In the genomic region with DNA sequence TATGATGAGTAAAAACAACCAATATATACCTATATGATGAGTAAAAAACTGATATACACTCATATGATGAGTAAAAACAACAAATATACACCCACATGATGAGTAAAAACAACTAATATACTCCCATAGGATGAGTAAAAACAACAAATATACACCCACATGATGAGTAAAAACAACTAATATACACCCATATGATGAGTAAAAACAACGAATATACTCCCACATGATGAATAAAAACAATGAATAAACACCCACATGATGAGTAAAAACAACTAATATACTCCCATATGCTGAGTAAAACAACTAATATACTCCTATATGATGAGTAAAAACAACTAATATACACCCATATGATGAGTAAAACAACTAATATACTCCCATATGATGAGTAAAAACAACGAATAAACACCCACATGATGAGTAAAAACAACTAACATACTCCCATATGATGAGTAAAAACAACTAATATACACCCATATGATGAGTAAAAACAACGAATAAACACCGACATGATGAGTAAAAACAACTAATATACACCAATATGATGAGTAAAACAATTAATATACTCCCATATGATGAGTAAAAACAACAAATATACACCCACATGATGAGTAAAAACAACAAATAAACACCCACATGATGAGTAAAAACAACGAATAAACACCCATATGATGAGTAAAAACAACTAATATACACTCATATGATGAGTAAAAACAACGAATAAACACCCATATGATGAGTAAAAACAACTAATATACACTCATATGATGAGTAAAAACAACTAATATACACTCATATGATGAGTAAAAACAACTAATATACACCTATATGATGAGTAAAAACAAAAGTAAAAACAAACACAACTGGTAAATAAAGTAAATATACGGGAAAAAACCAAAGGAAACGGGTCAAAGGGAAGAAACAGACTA, we compare ENCODE assay signal across 9 cellular contexts. TPM values are rescaled to one million over a fixed set of nuclear protein-coding genes. Genes with fewer than 3 reads are reported as not detected.
A peak's percentile ranks its signal among the peaks of the same experiment; 100 is the strongest.
DNase-seq lines count a peak whose midpoint lies in the region; ATAC-seq, FAIRE-seq and TF ChIP-seq lines count a peak whose summit lies in the region.
"Not testable (repeated sequence)": the region's sequence is repeated elsewhere in the genome, so short reads cannot be mapped to it uniquely, and the experiment has no call there.
"Had no signal": no experiment of that assay in that cellular context is flagged by ENCODE, and none has a peak within 500 bp of the region (broad histone marks: within the 10 kb centered on the region; RNA-seq: fewer than 3 reads in every experiment).

No MANE protein-coding gene starts in this region.

- intact Hi-C loops in GM12878 (cut with micrococcal nuclease; ENCODE audit: unreplicated experiment); mucosa of descending colon (cut with DNase I, micrococcal nuclease): not testable (repeated sequence)

- peak overlapping the region; percentile 29; the same call in 1 of the 3 replicates for H3K4me3 Mint-ChIP-seq in GM23338
- not testable (repeated sequence) for H3K4me3 Mint-ChIP-seq in activated CD8-positive, alpha-beta memory T cell treated with anti-CD3 and anti-CD28 coated beads, Interleukin-2, amount 10 ng/mL, durations not matched to agents 7 days and 5 days

- TF ChIP-seq RAD21 in GM12878 (IDR thresholded peaks at IDR 0.05; ENCODE audit: insufficient read depth, low read depth, low read length) = not testable (repeated sequence)

- H3K36me3 ChIP-seq in ACC112 (ENCODE audit: insufficient read depth, low read length); GM23338 (ENCODE audit: insufficient read depth); GM12878 (ENCODE audit: control insufficient read depth in 2 of 2, insufficient read depth in 2 of 2, low read length in 1 of 2); mucosa of descending colon (ENCODE audit: low read depth): not testable (repeated sequence)

- H2AFZ ChIP-seq in ACC112 (ENCODE audit: low read length, unreplicated experiment); GM23338; GM12878 (ENCODE audit: control insufficient read depth, low read depth, low read length): not testable (repeated sequence)

- H3K79me2 ChIP-seq in ACC112 (ENCODE audit: control insufficient read depth, insufficient read depth, low read length, unreplicated experiment); GM23338 (replicated peaks; ENCODE audit: insufficient read depth); GM12878 (ENCODE audit: control insufficient read depth, insufficient read depth, low read length): not testable (repeated sequence)

- DNase-seq in GM23338 (ENCODE audit: low spot score); activated CD8-positive, alpha-beta memory T cell treated with anti-CD3 and anti-CD28 coated beads, Interleukin-2, amount 10 ng/mL, durations not matched to agents 7 days and 5 days; GM12878 (ENCODE audit: low read depth, low spot score); mucosa of descending colon: not testable (repeated sequence)
- DNase-seq in RCC 7860 (ENCODE audit: low spot score) = peak; percentile 16
- peak; percentile 46 for DNase-seq in epithelial cell of esophagus (ENCODE audit: low read depth)
- DNase-seq in superior temporal gyrus (ENCODE audit: extremely low spot score) = peak; percentile 23

- 17% methylated on average over 8 of the region's 8 CpGs for WGBS in GM12878 (ENCODE audit: insufficient coverage, insufficient replicate concordance, low lambda C conversion rate, missing lambda C conversion rate)

- not testable (repeated sequence) for H3K9ac ChIP-seq in GM12878 (ENCODE audit: control insufficient read depth, insufficient read depth, low read length)

- POLR2A ChIA-PET in GM12878 (lab: Charles Lee) = not testable (repeated sequence)

- SMC1A ChIA-PET in GM12878 (lab: Charles Lee; ENCODE audit: uncharacterized antibody, unreplicated experiment) = not testable (repeated sequence)

- not testable (repeated sequence) for H3K27ac Mint-ChIP-seq in GM23338
- H3K27ac Mint-ChIP-seq in activated CD8-positive, alpha-beta memory T cell treated with anti-CD3 and anti-CD28 coated beads, Interleukin-2, amount 10 ng/mL, durations not matched to agents 7 days and 5 days = peak overlapping the region; percentile 69

- not testable (repeated sequence) for H3K4me2 ChIP-seq in GM23338; GM12878 (ENCODE audit: control insufficient read depth, insufficient read depth)

- not testable (repeated sequence) for TF ChIP-seq CTCF in GM23338 (conservative IDR thresholded peaks at IDR 0.05; ENCODE audit: low read depth in 2 of 2); GM12878 (IDR thresholded peaks at IDR 0.05 in 2 of 3, conservative IDR thresholded peaks at IDR 0.05 in 1 of 3; ENCODE audit: control insufficient read depth in 2 of 3, extremely low read depth in 1 of 3, insufficient read depth in 1 of 3, low read depth in 3 of 3, low read length in 3 of 3); epithelial cell of esophagus (IDR thresholded peaks at IDR 0.05; ENCODE audit: insufficient read depth, low read depth, low read length, missing control alignments); mucosa of descending colon (IDR thresholded peaks at IDR 0.05)

- H3K4me3 ChIP-seq in ACC112 (ENCODE audit: low read depth, low read length); GM23338; GM12878; epithelial cell of esophagus (ENCODE audit: low read length): not testable (repeated sequence)
- H3K4me3 ChIP-seq in mucosa of descending colon = peak overlapping the region; percentile 6

- not testable (repeated sequence) for BruUV-seq in GM12878 (replicated peaks; lab: Mats Ljungman, UMichigan)

- TF ChIP-seq POLR2A in GM12878 (IDR thresholded peaks at IDR 0.05; ENCODE audit: low read depth, low read length) = not testable (repeated sequence)

- H3K4me1 ChIP-seq in ACC112 (ENCODE audit: control insufficient read depth, insufficient read depth, low read length, unreplicated experiment); GM23338 (ENCODE audit: insufficient read depth); GM12878 (ENCODE audit: control insufficient read depth, insufficient read depth, low read length); mucosa of descending colon (ENCODE audit: low read depth): not testable (repeated sequence)

- not testable (repeated sequence) for H3K4me1 Mint-ChIP-seq in GM23338; activated CD8-positive, alpha-beta memory T cell treated with anti-CD3 and anti-CD28 coated beads, Interleukin-2, amount 10 ng/mL, durations not matched to agents 7 days and 5 days

- H3K27me3 ChIP-seq in ACC112 (ENCODE audit: insufficient read depth, low read length); GM23338 (ENCODE audit: insufficient read depth); GM12878 (replicated peaks in 1 of 2; ENCODE audit: control insufficient read depth in 2 of 2, insufficient read depth in 2 of 2, low read length in 1 of 2): not testable (repeated sequence)

- FAIRE-seq in RCC 7860 (lab: Jason Lieb, UNC) (peak; percentile 99), GM12878 (lab: Jason Lieb, UNC) (peak; percentile 98)

- H3K27me3 Mint-ChIP-seq in GM23338 (ENCODE audit: insufficient read depth, low read depth, poor library complexity) = peaks cover 22% of the 10 kb centered on the region
- not testable (repeated sequence) for H3K27me3 Mint-ChIP-seq in activated CD8-positive, alpha-beta memory T cell treated with anti-CD3 and anti-CD28 coated beads, Interleukin-2, amount 10 ng/mL, durations not matched to agents 7 days and 5 days

- RAD21 ChIA-PET in GM12878 (lab: Charles Lee; ENCODE audit: unreplicated experiment) = not testable (repeated sequence)

- CTCF ChIA-PET in activated CD8-positive, alpha-beta memory T cell treated with anti-CD3 and anti-CD28 coated beads, Interleukin-2, amount 10 ng/mL, durations not matched to agents 7 days and 5 days (lab: Charles Lee); GM12878 (lab: Yijun Ruan, JAX): not testable (repeated sequence)

- H3K9me3 ChIP-seq in GM12878 (replicated peaks; ENCODE audit: control insufficient read depth, insufficient read depth, low read length); mucosa of descending colon: not testable (repeated sequence)

- peak overlapping the region; percentile 13; the same call in 1 of the 2 replicates for H3K27ac ChIP-seq in ACC112 (ENCODE audit: low read depth, low read length)
- not testable (repeated sequence) for H3K27ac ChIP-seq in GM23338 (ENCODE audit: low read depth); GM12878 (ENCODE audit: control insufficient read depth, insufficient read depth)

- in situ Hi-C loops in GM12878 (cut with MboI) = not testable (repeated sequence)

- H3F3A ChIP-seq in GM23338 (replicated peaks; ENCODE audit: low read depth) = not testable (repeated sequence)

- not testable (repeated sequence) for H4K20me1 ChIP-seq in GM23338 (replicated peaks; ENCODE audit: insufficient read depth); GM12878 (ENCODE audit: control insufficient read depth, insufficient read depth)

- H3K9me3 Mint-ChIP-seq in GM23338 = peaks cover 36% of the 10 kb centered on the region
- H3K9me3 Mint-ChIP-seq in activated CD8-positive, alpha-beta memory T cell treated with anti-CD3 and anti-CD28 coated beads, Interleukin-2, amount 10 ng/mL, durations not matched to agents 7 days and 5 days (ENCODE audit: low read depth) = peaks cover 12% of the 10 kb centered on the region

- ATAC-seq in GM23338; activated CD8-positive, alpha-beta memory T cell treated with anti-CD3 and anti-CD28 coated beads, Interleukin-2, amount 10 ng/mL, durations not matched to agents 7 days and 5 days; GM12878; mucosa of descending colon: not testable (repeated sequence)

- H3K9me2 ChIP-seq in GM23338 (ENCODE audit: insufficient read depth) = not testable (repeated sequence)

- TF ChIP-seq EP300 in GM12878 (IDR thresholded peaks at IDR 0.05; ENCODE audit: borderline replicate concordance in 1 of 2, control insufficient read depth in 1 of 2, low read depth in 2 of 2, low read length in 2 of 2) = not testable (repeated sequence)

- peaks cover 19% of the 10 kb centered on the region for H3K36me3 Mint-ChIP-seq in GM23338 (ENCODE audit: low read depth)
- H3K36me3 Mint-ChIP-seq in activated CD8-positive, alpha-beta memory T cell treated with anti-CD3 and anti-CD28 coated beads, Interleukin-2, amount 10 ng/mL, durations not matched to agents 7 days and 5 days = not testable (repeated sequence)

RNA-seq across cellular contexts. Expression of a gene that starts 25.8 kb away (rescaled TPM):
- total RNA-seq in GM23338 (2014; rRNA removed; shearing (Covaris generic)) = 39.0 and 55.1 TPM in 2 replicates
- 4.0 and 4.8 TPM in 2 replicates for polyA plus RNA-seq in GM23338 (2016; fragmentation: Nextera tagmentation; extraction: Ambion mirVana)
- total RNA-seq in activated CD8-positive, alpha-beta memory T cell treated with anti-CD3 and anti-CD28 coated beads, Interleukin-2, amount 10 ng/mL, durations not matched to agents 7 days and 5 days = 1 to 10 TPM; 1.6 to 4.5 TPM
- 7.0 and 7.7 TPM in 2 replicates for total RNA-seq in GM12878 (2013; cell fraction: nucleolus; rRNA removed)
- 2.7 and 3.7 TPM in 2 replicates for total RNA-seq in GM12878 (2014; rRNA removed)
- 0.64 and 0.67 TPM in 2 replicates for total RNA-seq in GM12878 (2014; rRNA removed; fragmentation: Illumina TruSeq; extraction: Trizol)
- 8.4 and 9.2 TPM in 2 replicates for total RNA-seq in GM12878 (2021)
- polyA plus RNA-seq in GM12878 (2011; ENCODE audit: low read depth) = 0.56 TPM
- 1.6 and 2.6 TPM in 2 replicates for polyA plus RNA-seq in GM12878 (2011; rRNA removed)
- 3.3 TPM in 2 replicates for polyA plus RNA-seq in GM12878 (2011; cell fraction: cytosol; rRNA removed)
- polyA plus RNA-seq in GM12878 (2011; cell fraction: nucleus; rRNA removed) = 5.8 and 5.9 TPM in 2 replicates
- polyA plus RNA-seq in GM12878 (2012) = 2.4 and 2.8 TPM in 2 replicates
- polyA plus RNA-seq in GM12878 (2014; fragmentation: Illumina TruSeq; extraction: Trizol) = 1.4 and 1.8 TPM in 2 replicates
- not detected for polyA plus RNA-seq in GM12878 (2014; fragmentation: Nextera tagmentation; extraction: Ambion mirVana)
- polyA plus RNA-seq in GM12878 (2014; rRNA removed) = 5.5 and 7.2 TPM in 2 replicates
- under 1 TPM; 0.06 to 0.15 TPM for polyA plus RNA-seq in GM12878 (2016; fragmentation: Nextera tagmentation; extraction: Ambion mirVana)
- 0.51 and 0.93 TPM in 2 replicates for polyA minus RNA-seq in GM12878 (2011; rRNA and poly(A)+ RNA removed)
- 1.3 and 2.0 TPM in 2 replicates for polyA minus RNA-seq in GM12878 (2011; cell fraction: cytosol; rRNA and poly(A)+ RNA removed)
- polyA minus RNA-seq in GM12878 (2011; cell fraction: nucleus; rRNA and poly(A)+ RNA removed) = 4.2 and 6.9 TPM in 2 replicates
- total RNA-seq in mucosa of descending colon = 100 to 1,000 TPM in 2 of 3 donors, 10 to 100 TPM in 1; 61.4 to 171 (median 146) TPM
- polyA plus RNA-seq: naive thymus-derived CD4-positive, alpha-beta T cell had no signal

RNA-seq across cellular contexts. Expression of a gene that starts 50.4 kb away (rescaled TPM):
- total RNA-seq in GM23338 (2014; rRNA removed; shearing (Covaris generic)) = 14.4 and 19.0 TPM in 2 replicates
- 2.0 and 2.1 TPM in 2 replicates for polyA plus RNA-seq in GM23338 (2016; fragmentation: Nextera tagmentation; extraction: Ambion mirVana)
- 10 to 100 TPM; 10.9 to 13.3 TPM for total RNA-seq in activated CD8-positive, alpha-beta memory T cell treated with anti-CD3 and anti-CD28 coated beads, Interleukin-2, amount 10 ng/mL, durations not matched to agents 7 days and 5 days
- 22.6 and 29.1 TPM in 2 replicates for total RNA-seq in GM12878 (2013; cell fraction: nucleolus; rRNA removed)
- 13.8 and 14.6 TPM in 2 replicates for total RNA-seq in GM12878 (2014; rRNA removed)
- 3.9 TPM in 2 replicates for total RNA-seq in GM12878 (2014; rRNA removed; fragmentation: Illumina TruSeq; extraction: Trizol)
- total RNA-seq in GM12878 (2021) = 19.6 and 19.9 TPM in 2 replicates
- polyA plus RNA-seq in GM12878 (2011; ENCODE audit: low read depth) = 1.8 TPM
- polyA plus RNA-seq in GM12878 (2011; rRNA removed) = 2.2 and 4.6 TPM in 2 replicates
- 8.0 and 11.9 TPM in 2 replicates for polyA plus RNA-seq in GM12878 (2011; cell fraction: cytosol; rRNA removed)
- 16.8 and 21.7 TPM in 2 replicates for polyA plus RNA-seq in GM12878 (2011; cell fraction: nucleus; rRNA removed)
- 8.2 and 9.1 TPM in 2 replicates for polyA plus RNA-seq in GM12878 (2012)
- 1.3 and 3.0 TPM in 2 replicates for polyA plus RNA-seq in GM12878 (2014; fragmentation: Illumina TruSeq; extraction: Trizol)
- polyA plus RNA-seq in GM12878 (2014; fragmentation: Nextera tagmentation; extraction: Ambion mirVana) = 1 to 10 TPM; 2.2 to 3.4 TPM
- polyA plus RNA-seq in GM12878 (2014; rRNA removed) = 14.6 and 16.0 TPM in 2 replicates
- polyA plus RNA-seq in GM12878 (2016; fragmentation: Nextera tagmentation; extraction: Ambion mirVana) = 1 to 10 TPM; 2.0 to 3.0 TPM
- 2.2 and 6.7 TPM in 2 replicates for polyA minus RNA-seq in GM12878 (2011; rRNA and poly(A)+ RNA removed)
- polyA minus RNA-seq in GM12878 (2011; cell fraction: cytosol; rRNA and poly(A)+ RNA removed) = 6.8 and 7.1 TPM in 2 replicates
- polyA minus RNA-seq in GM12878 (2011; cell fraction: nucleus; rRNA and poly(A)+ RNA removed) = 8.2 and 14.4 TPM in 2 replicates
- total RNA-seq in mucosa of descending colon = 10 to 100 TPM; 23.3 to 48.6 (median 45.3) TPM
